10 cellular contexts compared by ENCODE assay signal in the genomic region with DNA sequence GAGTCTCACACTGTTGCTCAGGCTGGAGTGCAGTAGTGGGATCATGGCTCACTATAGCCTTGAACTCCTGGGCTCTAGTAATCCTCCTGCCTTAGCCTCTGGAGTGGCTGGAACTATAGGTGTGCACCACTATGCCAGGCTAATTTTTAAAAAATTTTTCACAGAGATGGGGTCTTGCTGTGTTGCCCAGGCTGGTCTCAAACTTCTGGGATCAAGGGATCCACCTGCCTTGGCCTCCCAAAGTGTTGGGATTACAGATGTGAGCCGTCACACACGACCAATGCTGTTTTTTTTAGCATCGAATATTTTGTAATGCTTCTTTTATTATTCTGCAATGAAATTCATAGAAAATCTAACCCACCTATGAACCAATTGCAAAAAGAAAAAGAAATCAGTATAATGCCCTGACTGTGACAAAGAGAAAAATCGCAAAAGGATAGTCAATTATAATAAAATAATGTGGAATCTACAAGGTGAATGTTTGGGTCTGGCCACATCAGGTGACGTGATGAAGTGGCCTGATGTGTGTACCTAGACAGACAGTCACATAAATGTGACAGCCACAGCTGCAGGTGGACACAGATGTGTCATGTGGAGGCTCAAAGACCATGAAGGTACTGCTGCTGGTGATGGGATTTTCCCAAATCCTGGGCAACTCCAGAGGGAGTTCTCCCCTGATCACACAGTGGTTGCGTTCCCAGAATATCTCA.
"Had no signal": no experiment of that assay in that cellular context is flagged by ENCODE, and none has a peak within 500 bp of the region (broad histone marks: within the 10 kb centered on the region; RNA-seq: fewer than 3 reads in every experiment).

No MANE protein-coding gene starts in this region.

- H3K27ac ChIP-seq: GM23248, HL-60, KMS-11 had no signal

- H3K4me2 ChIP-seq: KMS-11 had no signal

- DNase-seq: GM23248, GOT3, H7, Karpas-422, KBM-7 had no signal

- H3K36me3 ChIP-seq: HAP-1 had no signal

- H3K4me3 ChIP-seq: GM23248, HAP-1 had no signal

- H3K9ac ChIP-seq: GM23248, KMS-11 had no signal

- H2AFZ ChIP-seq: GM23248 had no signal

- ATAC-seq: HCT116 had no signal

- H3K4me1 ChIP-seq: HAP-1 had no signal

- FAIRE-seq: HTR-8/SVneo had no signal

- H3K9me3 ChIP-seq: HAP-1 had no signal
